In genomic region chr11:84607975-84608787, GRCh38 we compare ENCODE assay signal across 16 cellular contexts.
DNase-seq lines count a peak whose midpoint lies in the region; ATAC-seq and TF ChIP-seq lines count a peak whose summit lies in the region.
"Had no signal": no experiment of that assay in that cellular context is flagged by ENCODE, and none has a peak within 500 bp of the region (broad histone marks: within the 10 kb centered on the region; RNA-seq: fewer than 3 reads in every experiment).

No MANE protein-coding gene starts in this region.

- no peak overlapping the region; the same call in 1 of the 2 replicates for H2AFZ ChIP-seq in GM23338

- no peaks in the 10 kb centered on the region for H3K9me3 Mint-ChIP-seq in GM23338
- peaks cover 4 to 18% (median 8%) of the 10 kb centered on the region in 8 donors for H3K9me3 Mint-ChIP-seq in CD4-positive, alpha-beta memory T cell

- H3K79me2 ChIP-seq in GM23338 (replicated peaks; ENCODE audit: insufficient read depth): no peaks in the 10 kb centered on the region

- H3K9me3 ChIP-seq in right atrium auricular region (no peaks in the 10 kb centered on the region), psoas muscle (no peaks in the 10 kb centered on the region), ascending aorta (no peaks in the 10 kb centered on the region)
- peaks cover 0 to 3% of the 10 kb centered on the region in 2 donors for H3K9me3 ChIP-seq in CD4-positive, alpha-beta memory T cell (ENCODE audit: control insufficient read depth in 1 of 2, low read length in 2 of 2)

- POLR2A ChIA-PET in CD4-positive, alpha-beta memory T cell (lab: Charles Lee; ENCODE audit: partially characterized antibody): no interaction called here

- H3K36me3 ChIP-seq in GM23338 (ENCODE audit: insufficient read depth): no peaks in the 10 kb centered on the region
- H3K36me3 ChIP-seq in right atrium auricular region: no peaks in the 10 kb centered on the region
- H3K36me3 ChIP-seq in psoas muscle (ENCODE audit: insufficient read depth in 1 of 2, low read depth in 1 of 2): no peaks in the 10 kb centered on the region
- no peaks in the 10 kb centered on the region for H3K36me3 ChIP-seq in CD4-positive, alpha-beta memory T cell (ENCODE audit: insufficient read depth, low read length)
- H3K36me3 ChIP-seq in ascending aorta: no peaks in the 10 kb centered on the region

- TF ChIP-seq CTCF in GM23338 (conservative IDR thresholded peaks at IDR 0.05; ENCODE audit: low read depth in 2 of 2): no peak
- TF ChIP-seq CTCF in right atrium auricular region (IDR thresholded peaks at IDR 0.05): no peak
- TF ChIP-seq CTCF in psoas muscle (IDR thresholded peaks at IDR 0.05): no peak
- TF ChIP-seq CTCF in ascending aorta (IDR thresholded peaks at IDR 0.05): no peak

- no peak overlapping the region for H3K4me3 ChIP-seq in GM23338
- H3K4me3 ChIP-seq in right atrium auricular region: no peak overlapping the region
- no peak overlapping the region for H3K4me3 ChIP-seq in psoas muscle
- no peak overlapping the region for H3K4me3 ChIP-seq in CD4-positive, alpha-beta memory T cell (ENCODE audit: low read length in 2 of 2)
- no peak overlapping the region for H3K4me3 ChIP-seq in ascending aorta

- WGBS in psoas muscle, 3 donors: 23 to 43% (median 25%) methylated on average over 5 of the region's 5 CpGs

- H3K4me3 Mint-ChIP-seq in GM23338: no peak overlapping the region
- no peak overlapping the region for H3K4me3 Mint-ChIP-seq in CD4-positive, alpha-beta memory T cell
- H3K4me3 Mint-ChIP-seq: CD4-positive, alpha-beta T cell had no signal

- H4K20me1 ChIP-seq in GM23338 (replicated peaks; ENCODE audit: insufficient read depth): no peaks in the 10 kb centered on the region

- no peak overlapping the region for H3K4me2 ChIP-seq in GM23338
- H3K4me2 ChIP-seq: KMS-11 had no signal

- H3K27me3 ChIP-seq in GM23338 (ENCODE audit: insufficient read depth) (no peaks in the 10 kb centered on the region), right atrium auricular region (no peaks in the 10 kb centered on the region), psoas muscle (ENCODE audit: insufficient read depth in 3 of 3, low read length in 2 of 3) (no peaks in the 10 kb centered on the region), ascending aorta (no peaks in the 10 kb centered on the region)
- no peaks in the 10 kb centered on the region for H3K27me3 ChIP-seq in CD4-positive, alpha-beta memory T cell (ENCODE audit: insufficient read depth, low read length)

- 0 out of 2 replicates have a peak overlapping the region, but pooled peaks have one; percentile 65 for H3K27ac Mint-ChIP-seq in GM23338
- H3K27ac Mint-ChIP-seq in CD4-positive, alpha-beta memory T cell: no peak overlapping the region
- H3K27ac Mint-ChIP-seq: CD4-positive, alpha-beta T cell had no signal

- H3K27me3 Mint-ChIP-seq in GM23338 (ENCODE audit: insufficient read depth, low read depth, poor library complexity): peaks cover 2% of the 10 kb centered on the region
- no peaks in the 10 kb centered on the region for H3K27me3 Mint-ChIP-seq in CD4-positive, alpha-beta memory T cell
- H3K27me3 Mint-ChIP-seq: CD4-positive, alpha-beta T cell had no signal

- H3K36me3 Mint-ChIP-seq in GM23338 (ENCODE audit: low read depth): no peaks in the 10 kb centered on the region
- no peaks in the 10 kb centered on the region for H3K36me3 Mint-ChIP-seq in CD4-positive, alpha-beta memory T cell

- intact Hi-C loops in psoas muscle (cut with DNase I) (no loop called here), ascending aorta (cut with DNase I) (no loop called here)
- intact Hi-C loops in CD4-positive, alpha-beta memory T cell (cut with micrococcal nuclease): no loop called here

- H3K4me1 ChIP-seq in GM23338 (ENCODE audit: insufficient read depth) (no peaks in the 10 kb centered on the region), right atrium auricular region (no peaks in the 10 kb centered on the region), psoas muscle (peaks cover 16% of the 10 kb centered on the region), ascending aorta (no peaks in the 10 kb centered on the region)
- H3K4me1 ChIP-seq in CD4-positive, alpha-beta memory T cell (ENCODE audit: insufficient read depth, low read length): no peaks in the 10 kb centered on the region

- no peaks in the 10 kb centered on the region for H3F3A ChIP-seq in GM23338 (replicated peaks; ENCODE audit: low read depth)

- no peak for ATAC-seq in GM23338
- ATAC-seq in psoas muscle: peak; percentile 59 to 92 (median 82)
- ATAC-seq: HepG2 had no signal

- no peak for DNase-seq in GM23338 (ENCODE audit: low spot score)
- DNase-seq in OCI-M1 (lab: John Stamatoyannopoulos, UW): peak; percentile 60
- no peak for DNase-seq in right atrium auricular region (ENCODE audit: low spot score)
- DNase-seq in psoas muscle: no peak
- DNase-seq in SW 1271 (lab: John Stamatoyannopoulos, UW): no peak
- DNase-seq in GF-D8 (lab: John Stamatoyannopoulos, UW): no peak
- no peak for DNase-seq in CD4-positive, alpha-beta memory T cell
- DNase-seq in ascending aorta (ENCODE audit: low spot score in 2 of 2): no peak
- DNase-seq: ACHN; CD4-positive, alpha-beta T cell; NCI-H1105; NCI-H1694 treated with DMSO at 0.1 percent for 48 hours; NCI-H524 treated with DMSO at 0.1 percent for 48 hours; NK-92 treated with Interleukin-12 subunit alpha and Interleukin-12 subunit beta, amount 100 ng/mL, for 24 hours had no signal

- CTCF ChIA-PET in CD4-positive, alpha-beta memory T cell (lab: Charles Lee; ENCODE audit: partially characterized antibody): no interaction called here

- no peaks in the 10 kb centered on the region for H3K9me2 ChIP-seq in GM23338 (ENCODE audit: insufficient read depth)

- H3K4me1 Mint-ChIP-seq in GM23338: peaks cover 3% of the 10 kb centered on the region
- H3K4me1 Mint-ChIP-seq in CD4-positive, alpha-beta memory T cell: no peaks in the 10 kb centered on the region

- H3K27ac ChIP-seq in GM23338 (ENCODE audit: low read depth) (peak overlapping the region; percentile 35; the same call in 1 of the 2 replicates), right atrium auricular region (peak overlapping the region; percentile 29 to 79), psoas muscle (peak overlapping the region; percentile 81), ascending aorta (no peak overlapping the region)
- no peak overlapping the region for H3K27ac ChIP-seq in CD4-positive, alpha-beta memory T cell (ENCODE audit: low read depth, low read length)
- H3K27ac ChIP-seq: KMS-11 had no signal

TF ChIP-seq in GM23338, 12 proteins besides CTCF, POLR2A, EP300 and RAD21:
- TF ChIP-seq POLR2AphosphoS5 (IDR thresholded peaks at IDR 0.05; ENCODE audit: low read depth) (no peak), EZH2phosphoT487 (IDR thresholded peaks at IDR 0.05; ENCODE audit: unreplicated experiment) (no peak), ZNF114 (CRISPR knock-in tag; IDR thresholded peaks at IDR 0.05) (no peak), EZH2 (IDR thresholded peaks at IDR 0.05; ENCODE audit: low read depth, unreplicated experiment) (no peak)
TF ChIP-seq in GM23338: peak in this region for 0.

Comparison
In these comparisons a context has a peak if more than half of its experiments do, and no peak if none do; other contexts are left out.
1. H3K27ac ChIP-seq: peak in GM23338 (single experiment), right atrium auricular region (2 of 2) and psoas muscle (single experiment); none in CD4-positive, alpha-beta memory T cell (single experiment) and ascending aorta (0 of 2).